In genomic region chr6:84575264-84575663, GRCh38 we compare ENCODE assay signal across 11 cellular contexts.
A peak's percentile ranks its signal among the peaks of the same experiment; 100 is the strongest.
DNase-seq lines count a peak whose midpoint lies in the region; ATAC-seq and TF ChIP-seq lines count a peak whose summit lies in the region.
"Had no signal": no experiment of that assay in that cellular context is flagged by ENCODE, and none has a peak within 500 bp of the region (broad histone marks: within the 10 kb centered on the region; RNA-seq: fewer than 3 reads in every experiment).

No MANE protein-coding gene starts in this region.

- H3K27me3 ChIP-seq in SK-N-SH (ENCODE audit: insufficient read depth): no peaks in the 10 kb centered on the region

- peak; percentile 28 for DNase-seq in AG20443 (ENCODE audit: low spot score)
- no peak for DNase-seq in SK-N-SH
- DNase-seq in dedifferentiated amniotic fluid mesenchymal stem cell (ENCODE audit: extremely low spot score): no peak
- no peak for DNase-seq in activated naive CD4-positive, alpha-beta T cell treated with anti-CD3 and anti-CD28 coated beads, Interleukin-2, amount 10 ng/mL, durations not matched to agents 7 days and 5 days
- DNase-seq in activated T-helper 1 cell treated with anti-CD3 and anti-CD28 coated beads, Interleukin-12 subunit alpha, Interleukin-12 subunit beta, Interleukin-2, Interleukin-4 antibody, amounts not matched to agents 30 ng/mL and 10 ng/mL and 1 ng/mL, durations not matched to agents 14 hours and 24 hours and 36 hours (ENCODE audit: low spot score): no peak
- no peak for DNase-seq in NCI-H2171 treated with DMSO at 0.1 percent for 48 hours (lab: John Stamatoyannopoulos, UW)
- DNase-seq: caudate nucleus; CD4-positive, alpha-beta memory T cell had no signal

- CTCF ChIA-PET in SK-N-SH (lab: Yijun Ruan, JAX): no interaction called here
- CTCF ChIA-PET in activated naive CD4-positive, alpha-beta T cell treated with anti-CD3 and anti-CD28 coated beads, Interleukin-2, amount 10 ng/mL, durations not matched to agents 7 days and 5 days (lab: Charles Lee): no interaction called here

- H3K27ac Mint-ChIP-seq in activated naive CD4-positive, alpha-beta T cell treated with anti-CD3 and anti-CD28 coated beads, Interleukin-2, amount 10 ng/mL, durations not matched to agents 7 days and 5 days: no peak overlapping the region
- H3K27ac Mint-ChIP-seq in activated T-helper 1 cell treated with anti-CD3 and anti-CD28 coated beads, Interleukin-12 subunit alpha, Interleukin-12 subunit beta, Interleukin-2, Interleukin-4 antibody, amounts not matched to agents 30 ng/mL and 10 ng/mL and 1 ng/mL, durations not matched to agents 14 hours and 24 hours and 36 hours: no peak overlapping the region
- H3K27ac Mint-ChIP-seq: CD4-positive, alpha-beta memory T cell; stimulated activated naive CD8-positive, alpha-beta T cell treated with anti-CD3 and anti-CD28 coated beads, Interleukin-15, Interleukin-2, amounts not matched to agents 100 ng/mL and 50 ng/mL, for 24 hours had no signal

- no peaks in the 10 kb centered on the region for H3K27me3 Mint-ChIP-seq in activated naive CD4-positive, alpha-beta T cell treated with anti-CD3 and anti-CD28 coated beads, Interleukin-2, amount 10 ng/mL, durations not matched to agents 7 days and 5 days
- H3K27me3 Mint-ChIP-seq in activated T-helper 1 cell treated with anti-CD3 and anti-CD28 coated beads, Interleukin-12 subunit alpha, Interleukin-12 subunit beta, Interleukin-2, Interleukin-4 antibody, amounts not matched to agents 30 ng/mL and 10 ng/mL and 1 ng/mL, durations not matched to agents 14 hours and 24 hours and 36 hours (ENCODE audit: insufficient read depth): no peaks in the 10 kb centered on the region
- H3K27me3 Mint-ChIP-seq: CD4-positive, alpha-beta memory T cell; stimulated activated naive CD8-positive, alpha-beta T cell treated with anti-CD3 and anti-CD28 coated beads, Interleukin-15, Interleukin-2, amounts not matched to agents 100 ng/mL and 50 ng/mL, for 24 hours had no signal

- H3K4me1 Mint-ChIP-seq in activated naive CD4-positive, alpha-beta T cell treated with anti-CD3 and anti-CD28 coated beads, Interleukin-2, amount 10 ng/mL, durations not matched to agents 7 days and 5 days: no peaks in the 10 kb centered on the region
- no peaks in the 10 kb centered on the region for H3K4me1 Mint-ChIP-seq in activated T-helper 1 cell treated with anti-CD3 and anti-CD28 coated beads, Interleukin-12 subunit alpha, Interleukin-12 subunit beta, Interleukin-2, Interleukin-4 antibody, amounts not matched to agents 30 ng/mL and 10 ng/mL and 1 ng/mL, durations not matched to agents 14 hours and 24 hours and 36 hours (ENCODE audit: low read depth)
- H3K4me1 Mint-ChIP-seq: CD4-positive, alpha-beta memory T cell had no signal

- peaks cover 0 to 11% of the 10 kb centered on the region in 2 experiments; a peak in 2 of 4 replicates for H3K4me1 ChIP-seq in SK-N-SH (ENCODE audit: control insufficient read depth in 1 of 2, insufficient read depth in 2 of 2, low read depth in 1 of 2, low read length in 1 of 2)

- H3K9me2 ChIP-seq in SK-N-SH: no peaks in the 10 kb centered on the region

- WGBS in SK-N-SH (ENCODE audit: low lambda C conversion rate): 24% methylated on average over 1 of the region's 1 CpG

- ATAC-seq in GM19455 (IDR thresholded peaks at IDR 0.05; ENCODE audit: unreplicated experiment) (peak; percentile 86), HG03135 (IDR thresholded peaks at IDR 0.05; ENCODE audit: unreplicated experiment) (peak; percentile 99)

- H3K4me3 Mint-ChIP-seq in activated naive CD4-positive, alpha-beta T cell treated with anti-CD3 and anti-CD28 coated beads, Interleukin-2, amount 10 ng/mL, durations not matched to agents 7 days and 5 days: no peak overlapping the region
- no peak overlapping the region for H3K4me3 Mint-ChIP-seq in activated T-helper 1 cell treated with anti-CD3 and anti-CD28 coated beads, Interleukin-12 subunit alpha, Interleukin-12 subunit beta, Interleukin-2, Interleukin-4 antibody, amounts not matched to agents 30 ng/mL and 10 ng/mL and 1 ng/mL, durations not matched to agents 14 hours and 24 hours and 36 hours
- H3K4me3 Mint-ChIP-seq: CD4-positive, alpha-beta memory T cell; stimulated activated naive CD8-positive, alpha-beta T cell treated with anti-CD3 and anti-CD28 coated beads, Interleukin-15, Interleukin-2, amounts not matched to agents 100 ng/mL and 50 ng/mL, for 24 hours had no signal

- POLR2A ChIA-PET in SK-N-SH (lab: Yijun Ruan, JAX): no interaction called here

- H4K20me1 ChIP-seq in SK-N-SH (ENCODE audit: insufficient read depth): no peaks in the 10 kb centered on the region

- no peaks in the 10 kb centered on the region for H3K9me3 Mint-ChIP-seq in activated naive CD4-positive, alpha-beta T cell treated with anti-CD3 and anti-CD28 coated beads, Interleukin-2, amount 10 ng/mL, durations not matched to agents 7 days and 5 days
- peaks cover 4% of the 10 kb centered on the region for H3K9me3 Mint-ChIP-seq in activated T-helper 1 cell treated with anti-CD3 and anti-CD28 coated beads, Interleukin-12 subunit alpha, Interleukin-12 subunit beta, Interleukin-2, Interleukin-4 antibody, amounts not matched to agents 30 ng/mL and 10 ng/mL and 1 ng/mL, durations not matched to agents 14 hours and 24 hours and 36 hours

- peak overlapping the region in 1 of 2 experiments; percentile 63; a peak in 3 of 4 replicates for H3K27ac ChIP-seq in SK-N-SH (ENCODE audit: low read depth in 2 of 2, low read length in 1 of 2)

- H3K79me2 ChIP-seq in SK-N-SH (ENCODE audit: insufficient read depth): no peaks in the 10 kb centered on the region

- TF ChIP-seq EP300 in SK-N-SH (IDR thresholded peaks at IDR 0.05; ENCODE audit: borderline replicate concordance in 1 of 2, low read depth in 1 of 2, low read length in 1 of 2): peak in 1 of 2 experiments; percentile 91; a peak in 2 of 4 replicates

- intact Hi-C loops in activated T-helper 1 cell treated with anti-CD3 and anti-CD28 coated beads, Interleukin-12 subunit alpha, Interleukin-12 subunit beta, Interleukin-2, Interleukin-4 antibody, amounts not matched to agents 30 ng/mL and 10 ng/mL and 1 ng/mL, durations not matched to agents 14 hours and 24 hours and 36 hours (cut with micrococcal nuclease): no loop called here

- TF ChIP-seq CTCF in SK-N-SH (IDR thresholded peaks at IDR 0.05): no peak

- no peak for TF ChIP-seq RAD21 in SK-N-SH (IDR thresholded peaks at IDR 0.05; ENCODE audit: low read length)

- H2AFZ ChIP-seq in SK-N-SH (ENCODE audit: low read depth): no peak overlapping the region

- no peak overlapping the region for H3K9ac ChIP-seq in SK-N-SH

- H3K4me3 ChIP-seq in SK-N-SH (ENCODE audit: low read depth in 2 of 2, low read length in 1 of 2): no peak overlapping the region

- H3K36me3 Mint-ChIP-seq in activated naive CD4-positive, alpha-beta T cell treated with anti-CD3 and anti-CD28 coated beads, Interleukin-2, amount 10 ng/mL, durations not matched to agents 7 days and 5 days: no peaks in the 10 kb centered on the region
- no peaks in the 10 kb centered on the region for H3K36me3 Mint-ChIP-seq in activated T-helper 1 cell treated with anti-CD3 and anti-CD28 coated beads, Interleukin-12 subunit alpha, Interleukin-12 subunit beta, Interleukin-2, Interleukin-4 antibody, amounts not matched to agents 30 ng/mL and 10 ng/mL and 1 ng/mL, durations not matched to agents 14 hours and 24 hours and 36 hours (ENCODE audit: low read depth)
- H3K36me3 Mint-ChIP-seq: CD4-positive, alpha-beta memory T cell had no signal

- H3K36me3 ChIP-seq in SK-N-SH (replicated peaks in 1 of 2; ENCODE audit: control insufficient read depth in 1 of 2, insufficient read depth in 2 of 2, low read length in 1 of 2): no peaks in the 10 kb centered on the region

- H3F3A ChIP-seq in SK-N-SH (replicated peaks; ENCODE audit: insufficient read depth): peaks cover 14% of the 10 kb centered on the region

- 0 out of 2 replicates have a peak, but pooled peaks cover 6% of the 10 kb centered on the region for H3K9me3 ChIP-seq in SK-N-SH

- peak overlapping the region; percentile 56; the same call in 1 of the 2 replicates for H3K4me2 ChIP-seq in SK-N-SH

TF ChIP-seq in SK-N-SH, 30 proteins besides CTCF, POLR2A, EP300 and RAD21 (continues in another document):
- no peak for TF ChIP-seq RFX5 (IDR thresholded peaks at IDR 0.05; ENCODE audit: low read length)
- no peak for TF ChIP-seq SMC3 (IDR thresholded peaks at IDR 0.05; ENCODE audit: low read depth, low read length)
- TF ChIP-seq ZBTB33 (IDR thresholded peaks at IDR 0.05; ENCODE audit: borderline replicate concordance, low read depth): 0 out of 2 replicates have a peak, but pooled peaks have one; percentile 18
- peak; percentile 64; the same call in 1 of the 2 replicates for TF ChIP-seq FOSL2 (IDR thresholded peaks at IDR 0.05; ENCODE audit: borderline replicate concordance, low read depth)
- TF ChIP-seq MXI1 (IDR thresholded peaks at IDR 0.05; ENCODE audit: low read depth, low read length): no peak
- no peak for TF ChIP-seq EZH2phosphoT487 (IDR thresholded peaks at IDR 0.05; ENCODE audit: borderline replicate concordance, low read depth)
- TF ChIP-seq MEF2A (IDR thresholded peaks at IDR 0.05; ENCODE audit: borderline replicate concordance, low read depth): no peak
- TF ChIP-seq ELF1 (IDR thresholded peaks at IDR 0.05): no peak
- no peak for TF ChIP-seq MAX (IDR thresholded peaks at IDR 0.05; ENCODE audit: low read depth)
- TF ChIP-seq TCF12 (IDR thresholded peaks at IDR 0.05): peak; percentile 84
- TF ChIP-seq CHD2 (IDR thresholded peaks at IDR 0.05; ENCODE audit: low read length, partially characterized antibody): no peak
- 0 out of 2 replicates have a peak, but pooled peaks have one; percentile 30 for TF ChIP-seq RXRA (IDR thresholded peaks at IDR 0.05; ENCODE audit: borderline replicate concordance, low read depth)
- peak; percentile 85 for TF ChIP-seq TEAD4 (IDR thresholded peaks at IDR 0.05; ENCODE audit: borderline replicate concordance, insufficient read depth)
